15 cellular contexts compared by ENCODE assay signal in the genomic region with DNA sequence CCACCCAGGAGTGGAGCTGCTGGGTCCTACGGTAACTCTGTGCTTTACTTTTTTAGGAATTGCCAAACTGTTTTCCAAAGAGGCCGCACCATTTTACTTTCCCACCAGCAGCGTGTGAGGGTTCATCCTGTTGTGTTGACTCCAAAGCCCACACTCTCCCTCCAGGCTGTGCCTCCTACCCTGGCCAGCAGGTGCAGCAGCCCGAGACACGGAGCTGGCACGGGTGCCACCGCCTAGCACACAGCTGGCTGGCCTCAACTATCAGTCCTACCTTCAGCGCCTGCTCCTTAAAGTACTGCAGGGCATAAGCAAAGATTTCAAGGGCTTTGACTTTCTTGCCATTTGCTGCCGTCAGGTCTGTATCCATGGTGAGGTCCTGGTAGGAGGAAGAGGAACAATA. TPM values are rescaled to one million over a fixed set of nuclear protein-coding genes. Genes with fewer than 3 reads are reported as not detected.
DNase-seq lines count a peak whose midpoint lies in the region; ATAC-seq and TF ChIP-seq lines count a peak whose summit lies in the region.
"Had no signal": no experiment of that assay in that cellular context is flagged by ENCODE, and none has a peak within 500 bp of the region (broad histone marks: within the 10 kb centered on the region; RNA-seq: fewer than 3 reads in every experiment).

No MANE protein-coding gene starts in this region.

- H3K9me3 ChIP-seq in endodermal cell (ENCODE audit: control insufficient read depth, low read length) (no peaks in the 10 kb centered on the region), tibial nerve (no peaks in the 10 kb centered on the region), Caco-2 (no peaks in the 10 kb centered on the region)

- no peak overlapping the region for H3K27ac Mint-ChIP-seq in stimulated activated naive CD8-positive, alpha-beta T cell treated with anti-CD3 and anti-CD28 coated beads, Interleukin-15, amount 100 ng/mL, for 72 hours
- no peak overlapping the region for H3K27ac Mint-ChIP-seq in endodermal cell
- H3K27ac Mint-ChIP-seq in Caco-2 (ENCODE audit: unreplicated experiment), result no peak overlapping the region
- H3K27ac Mint-ChIP-seq: CD14-positive monocyte; CD4-positive, alpha-beta memory T cell had no signal

- DNase-seq in stimulated activated naive CD8-positive, alpha-beta T cell treated with anti-CD3 and anti-CD28 coated beads, Interleukin-15, Interleukin-2, amounts not matched to agents 100 U/mL and 50 U/mL, for 24 hours, result no peak
- no peak for DNase-seq in stimulated activated naive CD8-positive, alpha-beta T cell treated with anti-CD3 and anti-CD28 coated beads, Interleukin-15, amount 100 ng/mL, for 72 hours
- DNase-seq in endodermal cell (no peak), tibial nerve (ENCODE audit: low spot score in 2 of 2) (no peak), Caco-2 (no peak), GM13977 (ENCODE audit: low spot score) (no peak)
- no peak for DNase-seq in activated naive CD4-positive, alpha-beta T cell treated with Interleukin-2 at 50 U/mL for 16 hours
- DNase-seq: 8988T; Calu3; CD4-positive, alpha-beta memory T cell; DMS79 treated with DMSO at 0.1 percent for 48 hours; GF-D8; IMR-90 had no signal

- in situ Hi-C loops in GM13977 (cut with MboI; ENCODE audit: low pct_unique_long_range_greater_than_20kb, low sequenced_read_pairs, unreplicated experiment), result loop anchor here (25.0 kb wide), 1 partner anchor 464 kb away; no protein-coding TSS in a partner anchor

- peak; percentile 29 for ATAC-seq in stimulated activated naive CD8-positive, alpha-beta T cell treated with anti-CD3 and anti-CD28 coated beads, Interleukin-15, Interleukin-2, amounts not matched to agents 100 U/mL and 50 U/mL, for 24 hours
- ATAC-seq in stimulated activated naive CD8-positive, alpha-beta T cell treated with anti-CD3 and anti-CD28 coated beads, Interleukin-15, amount 100 ng/mL, for 72 hours, result no peak

- BruUV-seq in Caco-2 (replicated peaks; lab: Mats Ljungman, UMichigan), result no TSS peak

- TF ChIP-seq EP300 in tibial nerve (IDR thresholded peaks at IDR 0.05), result no peak

- H3K4me1 Mint-ChIP-seq in stimulated activated naive CD8-positive, alpha-beta T cell treated with anti-CD3 and anti-CD28 coated beads, Interleukin-15, amount 100 ng/mL, for 72 hours, result no peaks in the 10 kb centered on the region
- H3K4me1 Mint-ChIP-seq in endodermal cell (peaks cover 34% of the 10 kb centered on the region), Caco-2 (ENCODE audit: low read depth, unreplicated experiment) (peaks cover 11% of the 10 kb centered on the region)
- H3K4me1 Mint-ChIP-seq: CD14-positive monocyte; CD4-positive, alpha-beta memory T cell had no signal

- TF ChIP-seq CTCF in endodermal cell (conservative IDR thresholded peaks at IDR 0.05), result peak; percentile 45
- no peak for TF ChIP-seq CTCF in tibial nerve (IDR thresholded peaks at IDR 0.05)
- no peak for TF ChIP-seq CTCF in Caco-2 (IDR thresholded peaks at IDR 0.05; ENCODE audit: insufficient read depth in 1 of 2, low read depth in 1 of 2, low read length in 1 of 2, severe bottlenecking in 1 of 2, unreplicated experiment in 1 of 2)
- no peak for TF ChIP-seq CTCF in GM13977 (IDR thresholded peaks at IDR 0.05; ENCODE audit: extremely low read depth, insufficient read depth, missing control alignments)

- CTCF ChIA-PET in Caco-2 (lab: Charles Lee), result no interaction called here

- H3K9me3 Mint-ChIP-seq in stimulated activated naive CD8-positive, alpha-beta T cell treated with anti-CD3 and anti-CD28 coated beads, Interleukin-15, amount 100 ng/mL, for 72 hours, result no peaks in the 10 kb centered on the region
- no peaks in the 10 kb centered on the region for H3K9me3 Mint-ChIP-seq in endodermal cell
- no peaks in the 10 kb centered on the region for H3K9me3 Mint-ChIP-seq in Caco-2 (ENCODE audit: unreplicated experiment)

- no peak for TF ChIP-seq POLR2A in tibial nerve (IDR thresholded peaks at IDR 0.05)

- H3K4me1 ChIP-seq in endodermal cell (ENCODE audit: control insufficient read depth, insufficient read depth, low read length) (peaks cover 5% of the 10 kb centered on the region), tibial nerve (peaks cover 0 to 39% (median 25%) of the 10 kb centered on the region in 4 donors), Caco-2 (peaks cover 13% of the 10 kb centered on the region; the same call in 1 of the 2 replicates)
- H3K4me1 ChIP-seq: BLaER1 had no signal

- H3K27me3 ChIP-seq in endodermal cell (ENCODE audit: control insufficient read depth, insufficient read depth, low read length, poor library complexity, severe bottlenecking) (peaks cover 49% of the 10 kb centered on the region), tibial nerve (no peaks in the 10 kb centered on the region), Caco-2 (replicated peaks; ENCODE audit: control insufficient read depth, insufficient read depth, low read length) (no peaks in the 10 kb centered on the region)
- H3K27me3 ChIP-seq: BLaER1 had no signal

- 89 to 94% methylated on average over 7 to 9 of the region's 9 CpGs for WGBS in endodermal cell (ENCODE audit: insufficient coverage in 1 of 2, insufficient read length in 1 of 2), 2 experiments
- WGBS in tibial nerve, 2 donors, result 80 to 83% methylated on average over 9 of the region's 9 CpGs

- no peak overlapping the region for H3K9ac ChIP-seq in endodermal cell (ENCODE audit: extremely low read depth, low read length, poor library complexity, severe bottlenecking)
- H3K9ac ChIP-seq: BLaER1 had no signal

- H3K27ac ChIP-seq in endodermal cell (ENCODE audit: low read depth, low read length), result no peak overlapping the region
- peak overlapping the region in 3 of 4 donors; percentile 17 to 81 (median 72) for H3K27ac ChIP-seq in tibial nerve
- H3K27ac ChIP-seq: BLaER1 had no signal

- intact Hi-C loops in Caco-2 (cut with micrococcal nuclease; ENCODE audit: unreplicated experiment), result no loop called here

- no peak overlapping the region for H3K4me3 Mint-ChIP-seq in stimulated activated naive CD8-positive, alpha-beta T cell treated with anti-CD3 and anti-CD28 coated beads, Interleukin-15, amount 100 ng/mL, for 72 hours
- H3K4me3 Mint-ChIP-seq in endodermal cell (no peak overlapping the region), Caco-2 (ENCODE audit: unreplicated experiment) (no peak overlapping the region)
- H3K4me3 Mint-ChIP-seq: CD14-positive monocyte had no signal

- H3K27me3 Mint-ChIP-seq in stimulated activated naive CD8-positive, alpha-beta T cell treated with anti-CD3 and anti-CD28 coated beads, Interleukin-15, amount 100 ng/mL, for 72 hours, result peaks cover 70% of the 10 kb centered on the region
- H3K27me3 Mint-ChIP-seq in endodermal cell (ENCODE audit: insufficient read depth) (peaks cover 40% of the 10 kb centered on the region), Caco-2 (ENCODE audit: insufficient read depth, unreplicated experiment) (no peaks in the 10 kb centered on the region)

- POLR2A ChIA-PET in Caco-2 (lab: Charles Lee), result no interaction called here

- H3K36me3 Mint-ChIP-seq in endodermal cell (ENCODE audit: low read depth), result no peaks in the 10 kb centered on the region
- H3K36me3 Mint-ChIP-seq in Caco-2 (ENCODE audit: insufficient read depth, unreplicated experiment), result peaks cover 19% of the 10 kb centered on the region
- H3K36me3 Mint-ChIP-seq: CD14-positive monocyte; CD4-positive, alpha-beta memory T cell had no signal

- no peaks in the 10 kb centered on the region for H3K36me3 ChIP-seq in endodermal cell (ENCODE audit: control insufficient read depth, insufficient read depth, low read length)
- H3K36me3 ChIP-seq in tibial nerve, result peaks cover 0 to 52% (median 0%) of the 10 kb centered on the region in 3 donors
- no peaks in the 10 kb centered on the region for H3K36me3 ChIP-seq in Caco-2 (ENCODE audit: control insufficient read depth, insufficient read depth, low read length)
- H3K36me3 ChIP-seq: BLaER1 had no signal

- no peak overlapping the region for H3K4me3 ChIP-seq in endodermal cell (ENCODE audit: low read length)
- H3K4me3 ChIP-seq in tibial nerve, result no peak overlapping the region
- no peak overlapping the region for H3K4me3 ChIP-seq in Caco-2 (ENCODE audit: low read depth, low read length)
- H3K4me3 ChIP-seq: BLaER1 had no signal

RNA-seq across cellular contexts. Expression of gene HSPA12A, which starts 44.0 kb away (rescaled TPM):
- total RNA-seq in endodermal cell (10 to 100 TPM; 13.9 to 15.4 TPM), tibial nerve (100 to 1,000 TPM; 125 to 187 (median 147) TPM), Caco-2 (2022) (22.9 and 27.0 TPM in 2 replicates)
- polyA plus RNA-seq in endodermal cell (2013, experiment 1 of 2), result 5.3 TPM
- polyA plus RNA-seq in endodermal cell (2013, experiment 2 of 2), result 4.5 TPM
- polyA plus RNA-seq: CD14-positive monocyte had no signal
